Comparison of ENCODE assay signal across 12 cellular contexts in genomic region chr7:126529833-126530232, GRCh38.
"Had no signal": no experiment of that assay in that cellular context is flagged by ENCODE, and none has a peak within 500 bp of the region (broad histone marks: within the 10 kb centered on the region; RNA-seq: fewer than 3 reads in every experiment).

No MANE protein-coding gene starts in this region.

- DNase-seq: activated CD4-positive, CD25-positive, alpha-beta regulatory T cell treated with anti-CD3 and anti-CD28 coated beads, Interleukin-2, amount 50 U/mL, for 72 hours; activated naive CD8-positive, alpha-beta T cell treated with anti-CD3 and anti-CD28 coated beads for 36 hours; dermis blood vessel endothelial cell; erythroblast; mesendoderm; right lobe of liver; spleen; stomach; uterus had no signal

- ATAC-seq: right lobe of liver had no signal

- FAIRE-seq: keratinocyte had no signal

- H3K4me1 Mint-ChIP-seq: activated naive CD8-positive, alpha-beta T cell treated with anti-CD3 and anti-CD28 coated beads for 36 hours had no signal

- H3K9me3 Mint-ChIP-seq: activated naive CD8-positive, alpha-beta T cell treated with anti-CD3 and anti-CD28 coated beads for 36 hours had no signal

- H3K27ac ChIP-seq: hepatocyte, right lobe of liver, spleen, stomach, uterus had no signal

- H3K4me1 ChIP-seq: right lobe of liver, spleen, stomach, uterus had no signal

- H3K36me3 Mint-ChIP-seq: activated naive CD8-positive, alpha-beta T cell treated with anti-CD3 and anti-CD28 coated beads for 36 hours had no signal

- H3K4me3 Mint-ChIP-seq: activated naive CD8-positive, alpha-beta T cell treated with anti-CD3 and anti-CD28 coated beads for 36 hours; activated T-helper 1 cell treated with anti-CD3 and anti-CD28 coated beads, Interleukin-12 subunit alpha, Interleukin-12 subunit beta, Interleukin-2, Interleukin-4 antibody, amounts not matched to agents 30 ng/mL and 10 ng/mL and 1 ng/mL, durations not matched to agents 14 hours and 24 hours and 36 hours had no signal

- H3K27me3 Mint-ChIP-seq: activated naive CD8-positive, alpha-beta T cell treated with anti-CD3 and anti-CD28 coated beads for 36 hours had no signal

- H3K9me3 ChIP-seq: right lobe of liver, spleen, stomach, uterus had no signal

- H3K4me3 ChIP-seq: hepatocyte, right lobe of liver, spleen, stomach, uterus had no signal

- H3K27me3 ChIP-seq: hepatocyte, right lobe of liver, spleen, stomach, uterus had no signal

- H3K36me3 ChIP-seq: right lobe of liver, spleen, stomach, uterus had no signal

- H3K27ac Mint-ChIP-seq: activated naive CD8-positive, alpha-beta T cell treated with anti-CD3 and anti-CD28 coated beads for 36 hours; activated T-helper 1 cell treated with anti-CD3 and anti-CD28 coated beads, Interleukin-12 subunit alpha, Interleukin-12 subunit beta, Interleukin-2, Interleukin-4 antibody, amounts not matched to agents 30 ng/mL and 10 ng/mL and 1 ng/mL, durations not matched to agents 14 hours and 24 hours and 36 hours had no signal
